Comparison of ENCODE assay signal across 17 cellular contexts in genomic region chr1:229001467-229001866, GRCh38.
"Had no signal": no experiment of that assay in that cellular context is flagged by ENCODE, and none has a peak within 500 bp of the region (broad histone marks: within the 10 kb centered on the region; RNA-seq: fewer than 3 reads in every experiment).

No MANE protein-coding gene starts in this region.

- H3K36me3 ChIP-seq: esophagus squamous epithelium, uterus had no signal

- H3K9me3 ChIP-seq: esophagus squamous epithelium, testis, uterus had no signal

- H3K4me1 ChIP-seq: esophagus squamous epithelium, uterus had no signal

- H3K4me3 ChIP-seq: esophagus squamous epithelium, testis, uterus had no signal

- H3K27ac ChIP-seq: esophagus squamous epithelium, testis, uterus had no signal

- H3K27me3 ChIP-seq: testis, uterus had no signal

- DNase-seq: activated CD4-positive, alpha-beta T cell treated with anti-CD3 and anti-CD28 coated beads, Interleukin-2, amount 50 U/mL, for 4 hours; activated CD8-positive, alpha-beta memory T cell treated with anti-CD3 and anti-CD28 coated beads, Interleukin-2, amount 10 ng/mL, durations not matched to agents 7 days and 5 days; activated gamma-delta T cell; activated naive CD8-positive, alpha-beta T cell treated with anti-CD3 and anti-CD28 coated beads, Interleukin-2, amount 10 ng/mL, durations not matched to agents 7 days and 5 days; activated T-cell treated with anti-CD3 and anti-CD28 coated beads, Interleukin-2, amount 50 U/mL, for 4 hours; anterior cingulate cortex; esophagus squamous epithelium; foreskin fibroblast; head of caudate nucleus; nephron progenitor cell; stimulated activated CD4-positive, alpha-beta T cell treated with anti-CD3 and anti-CD28 coated beads, Interleukin-2, amount 100 ng/mL, for 48 hours; stimulated activated CD8-positive, alpha-beta memory T cell treated with anti-CD3 and anti-CD28 coated beads, Interleukin-4, amount 100 ng/mL, for 48 hours; stimulated activated naive CD8-positive, alpha-beta T cell treated with anti-CD3 and anti-CD28 coated beads, Interleukin-15, Interleukin-2, amounts not matched to agents 100 U/mL and 50 U/mL, for 24 hours; testis; uterus had no signal

- ATAC-seq: activated CD4-positive, CD25-positive, alpha-beta regulatory T cell treated with anti-CD3 and anti-CD28 coated beads, Interleukin-2, amount 50 U/mL, for 24 hours; activated CD8-positive, alpha-beta memory T cell treated with anti-CD3 and anti-CD28 coated beads, Interleukin-2, amount 10 ng/mL, durations not matched to agents 7 days and 5 days; activated T-cell treated with anti-CD3 and anti-CD28 coated beads, Interleukin-2, amount 50 U/mL, for 4 hours; left lobe of liver; stimulated activated naive CD8-positive, alpha-beta T cell treated with anti-CD3 and anti-CD28 coated beads, Interleukin-15, Interleukin-2, amounts not matched to agents 100 U/mL and 50 U/mL, for 24 hours had no signal
